26 cellular contexts compared by ENCODE assay signal in genomic region chr7:154795014-154795413, GRCh38.
DNase-seq lines count a peak whose midpoint lies in the region; ATAC-seq, FAIRE-seq and TF ChIP-seq lines count a peak whose summit lies in the region.
"Had no signal": no experiment of that assay in that cellular context is flagged by ENCODE, and none has a peak within 500 bp of the region (broad histone marks: within the 10 kb centered on the region; RNA-seq: fewer than 3 reads in every experiment).

No MANE protein-coding gene starts in this region.

- no peaks in the 10 kb centered on the region for H3K4me1 ChIP-seq in BE2C
- no peaks in the 10 kb centered on the region for H3K4me1 ChIP-seq in endodermal cell (ENCODE audit: control insufficient read depth, insufficient read depth, low read length)
- H3K4me1 ChIP-seq: colonic mucosa, foreskin keratinocyte, Peyer's patch, prostate gland had no signal

- DNase-seq in BE2C (no peak), ELF-1 (ENCODE audit: low read depth, low spot score) (peak; percentile 74), NCI-H1092 (lab: John Stamatoyannopoulos, UW) (peak; percentile 53), endodermal cell (peak; percentile 68), DMS153 (lab: John Stamatoyannopoulos, UW) (no peak), GM12892 (ENCODE audit: insufficient read length) (no peak)
- DNase-seq: activated CD8-positive, alpha-beta T cell treated with anti-CD3 and anti-CD28 coated beads for 36 hours; Calu3; colonic mucosa; foreskin keratinocyte; heart right ventricle; NCI-H510A treated with DMSO at 0.1 percent for 48 hours; Peyer's patch; stimulated activated naive CD4-positive, alpha-beta T cell; T-helper 1 cell had no signal

- peaks cover 6% of the 10 kb centered on the region for H3K4me1 Mint-ChIP-seq in endodermal cell

- H3K27ac Mint-ChIP-seq in endodermal cell = no peak overlapping the region
- H3K27ac Mint-ChIP-seq: activated CD8-positive, alpha-beta T cell treated with anti-CD3 and anti-CD28 coated beads for 36 hours; activated naive CD4-positive, alpha-beta T cell treated with anti-CD3 and anti-CD28 coated beads, Interleukin-2, amount 50 U/mL, for 72 hours had no signal

- no peak for TF ChIP-seq POLR2A in GM12892 (IDR thresholded peaks at IDR 0.05; ENCODE audit: low read depth, low read length)

- H3K4me3 Mint-ChIP-seq in endodermal cell = peak overlapping the region; percentile 49
- H3K4me3 Mint-ChIP-seq: activated CD8-positive, alpha-beta T cell treated with anti-CD3 and anti-CD28 coated beads for 36 hours; neural crest cell had no signal

- no peak overlapping the region for H3K9ac ChIP-seq in endodermal cell (ENCODE audit: extremely low read depth, low read length, poor library complexity, severe bottlenecking)

- 82 to 90% methylated on average over 2 to 4 of the region's 4 CpGs for WGBS in endodermal cell (ENCODE audit: insufficient coverage in 1 of 2, insufficient read length in 1 of 2), 2 experiments

- peak; percentile 52 for TF ChIP-seq CTCF in BE2C (IDR thresholded peaks at IDR 0.05; ENCODE audit: low read depth, low read length)
- peak; percentile 65 for TF ChIP-seq CTCF in endodermal cell (conservative IDR thresholded peaks at IDR 0.05)

- H3K36me3 ChIP-seq in BE2C = no peaks in the 10 kb centered on the region; the same call in 1 of the 2 replicates
- no peaks in the 10 kb centered on the region for H3K36me3 ChIP-seq in endodermal cell (ENCODE audit: control insufficient read depth, insufficient read depth, low read length)
- H3K36me3 ChIP-seq: colonic mucosa, heart right ventricle, Peyer's patch, prostate gland, SJCRH30, thoracic aorta had no signal

- H3K4me3 ChIP-seq in BE2C (ENCODE audit: low read depth, low read length) = no peak overlapping the region
- no peak overlapping the region for H3K4me3 ChIP-seq in endodermal cell (ENCODE audit: low read length)
- H3K4me3 ChIP-seq: colonic mucosa, esophagus muscularis mucosa, heart right ventricle, Peyer's patch, prostate gland, SJCRH30, thoracic aorta had no signal

- no peaks in the 10 kb centered on the region for H3K9me3 Mint-ChIP-seq in endodermal cell
- H3K9me3 Mint-ChIP-seq: activated CD8-positive, alpha-beta T cell treated with anti-CD3 and anti-CD28 coated beads for 36 hours; activated naive CD4-positive, alpha-beta T cell treated with anti-CD3 and anti-CD28 coated beads, Interleukin-2, amount 50 U/mL, for 72 hours; neural crest cell had no signal

- FAIRE-seq in GM12892 (lab: Jason Lieb, UNC) = no peak
- FAIRE-seq: bronchial epithelial cell, TTC549, urothelium cell line had no signal

- H3K27me3 Mint-ChIP-seq in endodermal cell (ENCODE audit: insufficient read depth) = peaks cover 19% of the 10 kb centered on the region

- H3K27ac ChIP-seq in endodermal cell (ENCODE audit: low read depth, low read length) = no peak overlapping the region
- H3K27ac ChIP-seq: C4-2B, colonic mucosa, esophagus muscularis mucosa, foreskin keratinocyte, heart right ventricle, Peyer's patch, prostate gland, SJCRH30, thoracic aorta had no signal

- no peak for ATAC-seq in HG03095 (IDR thresholded peaks at IDR 0.05; ENCODE audit: unreplicated experiment)
- ATAC-seq: activated naive CD4-positive, alpha-beta T cell treated with anti-CD3 and anti-CD28 coated beads, Interleukin-2, amount 50 U/mL, for 72 hours had no signal

- no peaks in the 10 kb centered on the region for H3K9me3 ChIP-seq in BE2C
- no peaks in the 10 kb centered on the region for H3K9me3 ChIP-seq in endodermal cell (ENCODE audit: control insufficient read depth, low read length)
- H3K9me3 ChIP-seq: colonic mucosa, esophagus muscularis mucosa, heart right ventricle, Peyer's patch, prostate gland, SJCRH30, thoracic aorta had no signal

- no peaks in the 10 kb centered on the region for H3K27me3 ChIP-seq in BE2C
- no peaks in the 10 kb centered on the region for H3K27me3 ChIP-seq in endodermal cell (ENCODE audit: control insufficient read depth, insufficient read depth, low read length, poor library complexity, severe bottlenecking)
- H3K27me3 ChIP-seq: colonic mucosa, foreskin keratinocyte, Peyer's patch had no signal

- H3K36me3 Mint-ChIP-seq in endodermal cell (ENCODE audit: low read depth) = no peaks in the 10 kb centered on the region
- H3K36me3 Mint-ChIP-seq: activated naive CD4-positive, alpha-beta T cell treated with anti-CD3 and anti-CD28 coated beads, Interleukin-2, amount 50 U/mL, for 72 hours had no signal

Comparison
In these comparisons a context has a peak if more than half of its experiments do, and no peak if none do; other contexts are left out.
1. DNase-seq: peak in ELF-1 (single experiment), NCI-H1092 (single experiment) and endodermal cell (single experiment); none in BE2C (single experiment), DMS153 (single experiment) and GM12892 (single experiment).